In genomic region chr4:1285790-1286553, GRCh38 we compare ENCODE assay signal across 1 cellular context.
TF ChIP-seq lines count a peak whose summit lies in the region.

No MANE protein-coding gene starts in this region.

TF ChIP-seq in GM23338, 12 proteins besides CTCF, POLR2A, EP300 and RAD21:
- TF ChIP-seq ZNF462 (CRISPR knock-in tag; IDR thresholded peaks at IDR 0.05), result no peak
- no peak for TF ChIP-seq EZH2phosphoT487 (IDR thresholded peaks at IDR 0.05; ENCODE audit: unreplicated experiment)
- no peak for TF ChIP-seq NANOG (IDR thresholded peaks at IDR 0.05; ENCODE audit: borderline replicate concordance)
- TF ChIP-seq ZNF331 (CRISPR knock-in tag; IDR thresholded peaks at IDR 0.05; ENCODE audit: low read depth), result no peak
- TF ChIP-seq JUNB (IDR thresholded peaks at IDR 0.05; ENCODE audit: unreplicated experiment), result no peak
- no peak for TF ChIP-seq ZNF114 (CRISPR knock-in tag; IDR thresholded peaks at IDR 0.05)
- TF ChIP-seq POLR2AphosphoS5 (IDR thresholded peaks at IDR 0.05; ENCODE audit: low read depth), result no peak
- TF ChIP-seq STAT1 (IDR thresholded peaks at IDR 0.05; ENCODE audit: unreplicated experiment), result no peak
- no peak for TF ChIP-seq REST (IDR thresholded peaks at IDR 0.05; ENCODE audit: unreplicated experiment)
- TF ChIP-seq CREB1 (CRISPR knock-in tag; IDR thresholded peaks at IDR 0.05; ENCODE audit: low read depth), result no peak
- TF ChIP-seq EZH2 (IDR thresholded peaks at IDR 0.05; ENCODE audit: low read depth, unreplicated experiment), result no peak
TF ChIP-seq in GM23338: peak in this region for 0.
